In genomic region chr4:144480068-144480467, GRCh38 we compare ENCODE assay signal across 21 cellular contexts.
"Had no signal": no experiment of that assay in that cellular context is flagged by ENCODE, and none has a peak within 500 bp of the region (broad histone marks: within the 10 kb centered on the region; RNA-seq: fewer than 3 reads in every experiment).

No MANE protein-coding gene starts in this region.

- DNase-seq: dermis blood vessel endothelial cell; endodermal cell; foreskin melanocyte; head of caudate nucleus; kidney; left cardiac atrium; left ventricle myocardium inferior; lower lobe of right lung; natural killer cell; occipital lobe; pancreas; right cardiac atrium; small intestine; stimulated activated CD4-positive, alpha-beta T cell treated with anti-CD3 and anti-CD28 coated beads, Interleukin-12 subunit alpha, Interleukin-12 subunit beta, amount 100 ng/mL, for 4 hours; stimulated activated naive CD4-positive, alpha-beta T cell; stomach; substantia nigra; transverse colon had no signal

- H3K4me3 Mint-ChIP-seq: endodermal cell, memory B cell, mesothelial cell of epicardium, natural killer cell had no signal

- H3K27ac Mint-ChIP-seq: endodermal cell, memory B cell, mesothelial cell of epicardium, natural killer cell, progenitor cell of endocrine pancreas had no signal

- H3K4me1 Mint-ChIP-seq: endodermal cell, memory B cell, mesothelial cell of epicardium, natural killer cell had no signal

- H3K27me3 Mint-ChIP-seq: memory B cell, progenitor cell of endocrine pancreas had no signal

- H3K36me3 Mint-ChIP-seq: memory B cell, mesothelial cell of epicardium, natural killer cell had no signal

- ATAC-seq: left cardiac atrium, lower lobe of right lung, natural killer cell, pancreas, right cardiac atrium had no signal
